In the genomic region with DNA sequence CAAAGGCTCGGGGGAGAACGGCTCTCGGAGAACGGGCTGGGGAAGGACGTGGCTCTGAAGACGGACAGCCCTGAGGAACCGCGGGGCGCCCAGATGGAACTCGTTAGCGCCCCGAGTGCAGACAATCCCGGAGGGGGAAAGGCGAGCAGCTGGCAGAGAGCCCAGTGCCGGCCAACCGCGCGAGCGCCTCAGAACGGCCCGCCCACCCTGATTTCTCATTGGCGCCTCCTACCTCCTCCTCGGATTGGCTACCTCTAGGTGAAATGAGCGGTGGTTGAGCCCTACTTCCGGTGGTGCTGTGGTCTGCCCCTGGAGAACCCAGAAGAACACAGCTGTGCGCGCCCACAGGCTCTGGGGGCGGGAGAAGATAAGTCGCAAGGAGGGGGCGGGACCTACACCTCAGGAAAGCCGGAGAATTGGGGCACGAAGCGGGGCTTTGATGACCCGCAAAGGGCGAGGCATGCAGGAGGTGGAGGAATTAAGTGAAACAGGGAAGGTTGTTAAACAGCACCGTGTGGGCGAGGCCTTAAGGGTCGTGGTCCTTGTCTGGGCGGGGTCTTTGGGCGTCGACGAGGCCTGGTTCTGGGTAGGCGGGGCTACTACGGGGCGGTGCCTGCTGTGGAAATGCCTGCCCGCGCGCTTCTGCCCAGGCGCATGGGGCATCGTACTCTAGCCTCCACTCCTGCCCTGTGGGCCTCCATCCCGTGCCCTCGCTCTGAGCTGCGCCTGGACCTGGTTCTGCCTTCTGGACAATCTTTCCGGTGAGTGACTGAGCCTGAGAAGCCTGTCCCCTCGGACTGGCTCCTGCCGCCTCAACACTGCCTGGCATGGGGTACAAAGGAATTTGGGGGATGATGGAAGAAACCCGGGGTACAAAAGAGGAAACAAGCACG, we compare ENCODE assay signal across 8 cellular contexts. TPM values are rescaled to one million over a fixed set of nuclear protein-coding genes. Genes with fewer than 3 reads are reported as not detected.
DNase-seq lines count a peak whose midpoint lies in the region; ATAC-seq, FAIRE-seq and TF ChIP-seq lines count a peak whose summit lies in the region.

Gene OGG1 (plus strand): TSS at position 290 of the 893 bp plus-strand sequence. CDS start 335 bp downstream, at position 625.

- peak within 1 kb of the TSS; percentile 90 for H3K4me2 ChIP-seq in astrocyte (ENCODE audit: low read length)

- peaks cover 20% of the 10 kb centered on the region for H3K79me2 ChIP-seq in astrocyte (ENCODE audit: insufficient read depth, low read length)

- H3K4me3 ChIP-seq in astrocyte (ENCODE audit: insufficient read depth, low read depth, low read length), result peak within 1 kb of the TSS; percentile 78

- no peaks in the 10 kb centered on the region for H3K9me3 ChIP-seq in astrocyte (ENCODE audit: insufficient read depth, low read depth, low read length)

- H3K4me1 ChIP-seq in astrocyte (ENCODE audit: insufficient read depth, low read length), result peaks cover 34% of the 10 kb centered on the region

- H3K36me3 ChIP-seq in astrocyte (ENCODE audit: insufficient read depth, low read length), result peaks cover 25% of the 10 kb centered on the region

- H3K4me3 Mint-ChIP-seq in astrocyte (ENCODE audit: unreplicated experiment), result peak within 1 kb of the TSS; percentile 90

- peak; percentile 86 for ATAC-seq in GM18505 (IDR thresholded peaks at IDR 0.05; ENCODE audit: unreplicated experiment)
- ATAC-seq in HG02973 (IDR thresholded peaks at IDR 0.05; ENCODE audit: unreplicated experiment), result peak; percentile 87

- H3K36me3 Mint-ChIP-seq in astrocyte (ENCODE audit: low read depth, unreplicated experiment), result peaks cover 25% of the 10 kb centered on the region

- no peaks in the 10 kb centered on the region for H3K27me3 ChIP-seq in astrocyte (ENCODE audit: insufficient read depth, low read length)

- H2AFZ ChIP-seq in astrocyte (ENCODE audit: low read depth, low read length), result peak within 1 kb of the TSS; percentile 68

- H3K27ac Mint-ChIP-seq in astrocyte (ENCODE audit: unreplicated experiment), result peak within 1 kb of the TSS; percentile 96

- H3K9ac ChIP-seq in astrocyte (ENCODE audit: low read length), result peak within 1 kb of the TSS; percentile 79

- TF ChIP-seq CTCF in astrocyte (IDR thresholded peaks at IDR 0.05; ENCODE audit: insufficient read depth, low read depth, low read length), result no peak

- TF ChIP-seq POLR2A in GM18505 (IDR thresholded peaks at IDR 0.05; ENCODE audit: borderline replicate concordance, extremely low read depth, insufficient read depth, insufficient read length), result peak; percentile 62

- peaks cover 31% of the 10 kb centered on the region for H3K4me1 Mint-ChIP-seq in astrocyte (ENCODE audit: low read depth, unreplicated experiment)

- H3K27me3 Mint-ChIP-seq in astrocyte (ENCODE audit: low read depth, unreplicated experiment), result no peaks in the 10 kb centered on the region

- no peaks in the 10 kb centered on the region for H3K9me3 Mint-ChIP-seq in astrocyte (ENCODE audit: unreplicated experiment)

- DNase-seq in NCI-H2029 (lab: John Stamatoyannopoulos, UW) (peak; percentile 99), T-helper 22 cell (ENCODE audit: low read depth) (peak; percentile 97), astrocyte (ENCODE audit: low read depth) (peak; percentile 97), hepatic stellate cell (ENCODE audit: low spot score) (peak; percentile 100), renal cortical epithelial cell (ENCODE audit: low read depth) (peak; percentile 97), cortex of kidney (lab: John Stamatoyannopoulos, UW) (no peak)

- no peak for FAIRE-seq in astrocyte (lab: Jason Lieb, UNC)

- H4K20me1 ChIP-seq in astrocyte (ENCODE audit: insufficient read depth, low read length), result peaks cover 14% of the 10 kb centered on the region

- peak within 1 kb of the TSS; percentile 83 for H3K27ac ChIP-seq in astrocyte (ENCODE audit: low read depth, low read length)

RNA-seq across cellular contexts. Expression of gene OGG1, which starts in this region (rescaled TPM):
- 15.3 and 17.9 TPM in 2 replicates for total RNA-seq in astrocyte
- 6.1 and 11.9 TPM in 2 replicates for total RNA-seq in renal cortical epithelial cell
